ENCODE assay signal across 8 cellular contexts in the genomic region with DNA sequence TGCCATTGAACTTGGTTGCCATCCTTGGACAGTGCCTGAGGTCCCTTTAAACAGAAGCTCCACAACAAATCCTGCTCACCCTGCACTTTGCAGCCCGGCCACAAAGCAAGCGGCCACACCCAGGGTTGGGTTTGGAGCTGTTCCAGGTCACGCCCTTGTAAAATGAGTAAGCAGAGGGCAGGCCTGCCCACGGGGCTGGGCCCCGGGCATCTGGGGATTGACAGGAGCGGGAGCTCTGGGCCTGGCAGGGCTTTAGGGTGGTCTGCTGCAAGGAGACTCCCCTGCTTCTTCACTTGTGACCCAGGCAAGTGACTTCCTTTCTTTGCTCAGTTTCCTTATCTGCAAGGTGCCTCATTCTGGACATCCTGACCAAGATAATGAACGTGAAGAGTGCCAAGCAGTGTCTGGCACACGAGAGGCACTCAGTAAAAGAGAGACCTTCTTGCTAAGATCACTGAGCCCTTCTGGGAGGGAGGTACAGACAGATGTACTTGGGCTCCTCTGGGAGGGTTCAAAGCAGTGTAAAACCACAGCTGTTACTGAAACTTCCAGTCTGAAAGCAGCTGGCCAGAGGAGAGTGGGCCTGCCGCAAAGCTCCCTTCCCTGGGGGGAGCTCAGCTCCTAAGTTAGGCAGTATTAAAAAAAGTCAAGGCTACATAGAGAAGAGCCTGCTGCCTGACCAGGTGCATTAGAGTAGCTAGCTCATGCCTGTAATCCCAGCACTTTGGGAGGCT. TPM values are rescaled to one million over a fixed set of nuclear protein-coding genes. Genes with fewer than 3 reads are reported as not detected.
DNase-seq lines count a peak whose midpoint lies in the region; ATAC-seq and TF ChIP-seq lines count a peak whose summit lies in the region.

No MANE protein-coding gene starts in this region.

- ATAC-seq in GM21390 (IDR thresholded peaks at IDR 0.05; ENCODE audit: unreplicated experiment), result peak; percentile 47

- H3K4me3 ChIP-seq in Caco-2 (ENCODE audit: low read depth, low read length) (no peak overlapping the region), MG63 (peak overlapping the region; percentile 11; the same call in 1 of the 2 replicates), SK-N-MC (peak overlapping the region; percentile 93)

- H3K9me3 ChIP-seq in Caco-2 (no peaks in the 10 kb centered on the region), MG63 (no peaks in the 10 kb centered on the region), SK-N-MC (ENCODE audit: low read depth, low read length) (no peaks in the 10 kb centered on the region)

- BruUV-seq in Caco-2 (replicated peaks; lab: Mats Ljungman, UMichigan), result no TSS peak

- no peaks in the 10 kb centered on the region for H3K27me3 ChIP-seq in Caco-2 (replicated peaks; ENCODE audit: control insufficient read depth, insufficient read depth, low read length)
- H3K27me3 ChIP-seq in MG63, result no peaks in the 10 kb centered on the region

- peaks cover 4% of the 10 kb centered on the region for H3K4me1 Mint-ChIP-seq in Caco-2 (ENCODE audit: low read depth, unreplicated experiment)
- H3K4me1 Mint-ChIP-seq in activated naive CD4-positive, alpha-beta T cell treated with anti-CD3 and anti-CD28 coated beads, Interleukin-2, amount 10 ng/mL, durations not matched to agents 7 days and 5 days, result peaks cover 85% of the 10 kb centered on the region

- intact Hi-C loops in Caco-2 (cut with micrococcal nuclease; ENCODE audit: unreplicated experiment), result no loop called here

- H3K4me3 Mint-ChIP-seq in Caco-2 (ENCODE audit: unreplicated experiment), result peak overlapping the region; percentile 91
- H3K4me3 Mint-ChIP-seq in activated naive CD4-positive, alpha-beta T cell treated with anti-CD3 and anti-CD28 coated beads, Interleukin-2, amount 10 ng/mL, durations not matched to agents 7 days and 5 days, result peak overlapping the region; percentile 95

- H3K4me1 ChIP-seq in Caco-2, result peaks cover 22% of the 10 kb centered on the region

- CTCF ChIA-PET in Caco-2 (lab: Charles Lee), result interaction anchor here (1.0 to 2.0 kb wide), 3 partner anchors 32 to 107 kb away, joined by 3 to 5 read pairs (median 4); partner anchors contain the start of gene ASAP3
- CTCF ChIA-PET in activated naive CD4-positive, alpha-beta T cell treated with anti-CD3 and anti-CD28 coated beads, Interleukin-2, amount 10 ng/mL, durations not matched to agents 7 days and 5 days (lab: Charles Lee), result interaction anchor here (0.7 to 10.9 kb wide), 13 partner anchors 11 to 109 kb away, joined by 3 to 137 read pairs (median 4); no protein-coding TSS in a partner anchor

- DNase-seq in Caco-2 (no peak), MG63 (peak; percentile 93), SK-N-MC (ENCODE audit: low read depth, low spot score) (no peak), hepatic stellate cell (ENCODE audit: low spot score) (peak; percentile 81), NCI-H1930 (lab: John Stamatoyannopoulos, UW) (no peak)
- peak; percentile 90 for DNase-seq in activated naive CD4-positive, alpha-beta T cell treated with anti-CD3 and anti-CD28 coated beads, Interleukin-2, amount 10 ng/mL, durations not matched to agents 7 days and 5 days
- peak; percentile 52 for DNase-seq in stimulated activated CD4-positive, alpha-beta T cell treated with anti-CD3 and anti-CD28 coated beads, Interleukin-2, amount 100 ng/mL, for 4 hours (ENCODE audit: low read depth)

- TF ChIP-seq CTCF in Caco-2 (IDR thresholded peaks at IDR 0.05; ENCODE audit: insufficient read depth in 1 of 2, low read depth in 1 of 2, low read length in 1 of 2, severe bottlenecking in 1 of 2, unreplicated experiment in 1 of 2), result no peak

- no peaks in the 10 kb centered on the region for H3K9me3 Mint-ChIP-seq in Caco-2 (ENCODE audit: unreplicated experiment)
- H3K9me3 Mint-ChIP-seq in activated naive CD4-positive, alpha-beta T cell treated with anti-CD3 and anti-CD28 coated beads, Interleukin-2, amount 10 ng/mL, durations not matched to agents 7 days and 5 days, result no peaks in the 10 kb centered on the region

- H3K27ac Mint-ChIP-seq in Caco-2 (ENCODE audit: unreplicated experiment), result no peak overlapping the region
- peak overlapping the region; percentile 96 for H3K27ac Mint-ChIP-seq in activated naive CD4-positive, alpha-beta T cell treated with anti-CD3 and anti-CD28 coated beads, Interleukin-2, amount 10 ng/mL, durations not matched to agents 7 days and 5 days

- no peaks in the 10 kb centered on the region for H3K36me3 Mint-ChIP-seq in Caco-2 (ENCODE audit: insufficient read depth, unreplicated experiment)
- peaks cover 42% of the 10 kb centered on the region for H3K36me3 Mint-ChIP-seq in activated naive CD4-positive, alpha-beta T cell treated with anti-CD3 and anti-CD28 coated beads, Interleukin-2, amount 10 ng/mL, durations not matched to agents 7 days and 5 days

- H3K36me3 ChIP-seq in Caco-2 (ENCODE audit: control insufficient read depth, insufficient read depth, low read length), result no peaks in the 10 kb centered on the region; the same call in 1 of the 2 replicates
- peaks cover 3% of the 10 kb centered on the region for H3K36me3 ChIP-seq in MG63
- H3K36me3 ChIP-seq in SK-N-MC (ENCODE audit: insufficient read depth, low read length), result peaks cover 9% of the 10 kb centered on the region; the same call in 1 of the 2 replicates

- POLR2A ChIA-PET in Caco-2 (lab: Charles Lee), result interaction anchor here (0.7 to 0.9 kb wide), 2 partner anchors 29 to 184 kb away, joined by 3 to 5 read pairs; partner anchors contain the start of gene HNRNPR

- peak overlapping the region; percentile 49 for H3K27ac ChIP-seq in SK-N-MC

- H3K27me3 Mint-ChIP-seq in Caco-2 (ENCODE audit: insufficient read depth, unreplicated experiment), result no peaks in the 10 kb centered on the region
- H3K27me3 Mint-ChIP-seq in activated naive CD4-positive, alpha-beta T cell treated with anti-CD3 and anti-CD28 coated beads, Interleukin-2, amount 10 ng/mL, durations not matched to agents 7 days and 5 days, result no peaks in the 10 kb centered on the region

- peak overlapping the region; percentile 38 for H3K9ac ChIP-seq in SK-N-MC (ENCODE audit: insufficient read length)

RNA-seq across cellular contexts. Expression of gene E2F2, which starts 2.6 kb away (rescaled TPM):
- 9.1 and 9.5 TPM in 2 replicates for total RNA-seq in Caco-2 (2022)
- 4.3 and 6.9 TPM in 2 replicates for total RNA-seq in MG63 (2014; rRNA removed; shearing (Covaris generic); ENCODE audit: low replicate concordance)

RNA-seq across cellular contexts. Expression of gene ID3, which starts 30.9 kb away (rescaled TPM):
- total RNA-seq in Caco-2 (2022), result 13.7 and 18.0 TPM in 2 replicates
- total RNA-seq in MG63 (2014; rRNA removed; shearing (Covaris generic); ENCODE audit: low replicate concordance), result 190 and 463 TPM in 2 replicates

RNA-seq across cellular contexts. Expression of gene ASAP3, which starts 44.4 kb away (rescaled TPM):
- 10.8 and 12.1 TPM in 2 replicates for total RNA-seq in Caco-2 (2022)
- total RNA-seq in MG63 (2014; rRNA removed; shearing (Covaris generic); ENCODE audit: low replicate concordance), result 8.4 and 17.3 TPM in 2 replicates

Comparison
In these comparisons a context has a peak if more than half of its experiments do, and no peak if none do; other contexts are left out.
1. DNase-seq: peak in MG63 (single experiment), activated naive CD4-positive, alpha-beta T cell treated with anti-CD3 and anti-CD28 coated beads, Interleukin-2, amount 10 ng/mL, durations not matched to agents 7 days and 5 days (single experiment), hepatic stellate cell (single experiment) and stimulated activated CD4-positive, alpha-beta T cell treated with anti-CD3 and anti-CD28 coated beads, Interleukin-2, amount 100 ng/mL, for 4 hours (single experiment); none in Caco-2 (0 of 2), SK-N-MC (single experiment) and NCI-H1930 (0 of 2).
2. RNA of gene ID3, which starts 30.9 kb away (total RNA-seq): 190 to 463 TPM in MG63; 13.7 to 18.0 TPM in Caco-2; every median in the first group is over 10 times any median in the second.